Comparison of ENCODE assay signal across 8 cellular contexts in genomic region chr5:89313804-89314588, GRCh38.
A peak's percentile ranks its signal among the peaks of the same experiment; 100 is the strongest.
DNase-seq lines count a peak whose midpoint lies in the region; ATAC-seq and TF ChIP-seq lines count a peak whose summit lies in the region.

No MANE protein-coding gene starts in this region.

- peak overlapping the region; percentile 68 for H3K4me2 ChIP-seq in HCT116 (ENCODE audit: low read length)

- H3K9me3 ChIP-seq in HCT116 (ENCODE audit: control insufficient read depth in 1 of 2, insufficient read depth in 1 of 2, low read depth in 1 of 2, low read length in 2 of 2), result no peaks in the 10 kb centered on the region

- no peaks in the 10 kb centered on the region for H4K20me1 ChIP-seq in HCT116 (ENCODE audit: insufficient read depth)

- RAD21 ChIA-PET in HCT116 (lab: Charles Lee; ENCODE audit: low non-redundant PET in 1 of 2, low total read pairs in 2 of 2, uncharacterized antibody in 2 of 2, unreplicated experiment in 2 of 2), result no interaction called here

- H3K27ac ChIP-seq in HCT116 (ENCODE audit: low read depth, low read length), result no peak overlapping the region

- peaks cover 8% of the 10 kb centered on the region for H3K9me3 Mint-ChIP-seq in activated T-cell treated with anti-CD3 and anti-CD28 coated beads, Interleukin-2, amount 50 U/mL, for 24 hours

- H3K9me2 ChIP-seq in HCT116 (ENCODE audit: insufficient read depth), result no peaks in the 10 kb centered on the region

- H3K36me3 ChIP-seq in HCT116 (ENCODE audit: control insufficient read depth in 1 of 2, insufficient read depth in 2 of 2, low read length in 2 of 2), result no peaks in the 10 kb centered on the region

- TF ChIP-seq CTCF in HCT116 (IDR thresholded peaks at IDR 0.05 in 2 of 3, conservative IDR thresholded peaks at IDR 0.05 in 1 of 3; ENCODE audit: borderline replicate concordance in 1 of 3, insufficient read depth in 1 of 3, low read depth in 2 of 3, low read length in 2 of 3) (no peak), omental fat pad (IDR thresholded peaks at IDR 0.05) (no peak)

- peak overlapping the region; percentile 21 for H3K9ac ChIP-seq in HCT116 (ENCODE audit: low read length)

- no peaks in the 10 kb centered on the region for H3K79me2 ChIP-seq in HCT116 (ENCODE audit: insufficient read depth, low read length)

- H3K4me1 Mint-ChIP-seq in activated T-cell treated with anti-CD3 and anti-CD28 coated beads, Interleukin-2, amount 50 U/mL, for 24 hours (ENCODE audit: low read depth), result peaks cover 25% of the 10 kb centered on the region

- H3K36me3 Mint-ChIP-seq in activated T-cell treated with anti-CD3 and anti-CD28 coated beads, Interleukin-2, amount 50 U/mL, for 24 hours (ENCODE audit: low read depth), result no peaks in the 10 kb centered on the region

- H3K4me3 Mint-ChIP-seq in activated T-cell treated with anti-CD3 and anti-CD28 coated beads, Interleukin-2, amount 50 U/mL, for 24 hours, result no peak overlapping the region

- peaks cover 3 to 33% of the 10 kb centered on the region in 2 experiments; a peak in 3 of 4 replicates for H3K4me1 ChIP-seq in HCT116 (ENCODE audit: control insufficient read depth in 1 of 2, insufficient read depth in 2 of 2, low read length in 2 of 2)

- H3K27me3 ChIP-seq in HCT116 (ENCODE audit: insufficient read depth, low read length), result no peaks in the 10 kb centered on the region

- CTCF ChIA-PET in HCT116 (lab: Charles Lee), result no interaction called here

- ATAC-seq in HCT116, result peak; percentile 75
- peak; percentile 93 for ATAC-seq in omental fat pad (ENCODE audit: low FRiP score)

- peak overlapping the region; percentile 66 for H2AFZ ChIP-seq in HCT116 (ENCODE audit: low read depth, low read length, poor library complexity, severe bottlenecking)

- POLR2A ChIA-PET in HCT116 (lab: Charles Lee), result no interaction called here

- H3K4me3 ChIP-seq in HCT116 (replicated peaks in 1 of 2; ENCODE audit: low read depth in 1 of 2, low read length in 2 of 2), result peak overlapping the region in 1 of 2 experiments; percentile 16; a peak in 1 of 4 replicates

- TF ChIP-seq RAD21 in HCT116 (IDR thresholded peaks at IDR 0.05; ENCODE audit: low read depth), result no peak

- H3K27ac Mint-ChIP-seq in activated T-cell treated with anti-CD3 and anti-CD28 coated beads, Interleukin-2, amount 50 U/mL, for 24 hours, result peak overlapping the region; percentile 91

- intact Hi-C loops in HCT116 (cut with micrococcal nuclease), result no loop called here

- no peaks in the 10 kb centered on the region for H3K27me3 Mint-ChIP-seq in activated T-cell treated with anti-CD3 and anti-CD28 coated beads, Interleukin-2, amount 50 U/mL, for 24 hours

- no TSS peak for BruUV-seq in HCT116 (replicated peaks; lab: Mats Ljungman, UMichigan)

- DNase-seq in activated T-cell treated with anti-CD3 and anti-CD28 coated beads, Interleukin-2, amount 50 U/mL, for 24 hours, result no peak
- DNase-seq in activated T-cell treated with anti-CD3 and anti-CD28 coated beads for 4 hours, result no peak
- peak; percentile 41 for DNase-seq in HCT116 (ENCODE audit: low read depth, low spot score)
- peak; percentile 32 for DNase-seq in MV-4-11 (lab: John Stamatoyannopoulos, UW)
- peak; percentile 76 for DNase-seq in astrocyte of the hippocampus (ENCODE audit: low read depth, low spot score)
- no peak for DNase-seq in omental fat pad (ENCODE audit: low spot score)
- DNase-seq in 8988T, result no peak
- DNase-seq in GM19238 (ENCODE audit: insufficient read length, low spot score), result no peak

- TF ChIP-seq POLR2A in HCT116 (IDR thresholded peaks at IDR 0.05; ENCODE audit: borderline replicate concordance, extremely low read depth, insufficient read depth, insufficient read length), result no peak

TF ChIP-seq in HCT116, 20 proteins besides CTCF, POLR2A, EP300 and RAD21:
- TF ChIP-seq JUND (IDR thresholded peaks at IDR 0.05) (peak; percentile 10; the same call in 1 of the 2 replicates), FOSL1 (IDR thresholded peaks at IDR 0.05; ENCODE audit: low read depth) (peak; percentile 40), CEBPB (IDR thresholded peaks at IDR 0.05; ENCODE audit: low read depth) (no peak), SP1 (IDR thresholded peaks at IDR 0.05; ENCODE audit: low read depth) (peak; percentile 10; the same call in 1 of the 2 replicates)

Comparison
In these comparisons a context has a peak if more than half of its experiments do, and no peak if none do; other contexts are left out.
1. DNase-seq: peak in HCT116 (single experiment), MV-4-11 (single experiment) and astrocyte of the hippocampus (single experiment); none in activated T-cell treated with anti-CD3 and anti-CD28 coated beads, Interleukin-2, amount 50 U/mL, for 24 hours (single experiment), activated T-cell treated with anti-CD3 and anti-CD28 coated beads for 4 hours (single experiment), omental fat pad (single experiment), 8988T (single experiment) and GM19238 (single experiment).